11 cellular contexts compared by ENCODE assay signal in genomic region chr2:190413421-190413820, GRCh38. TPM values are rescaled to one million over a fixed set of nuclear protein-coding genes. Genes with fewer than 3 reads are reported as not detected.
DNase-seq lines count a peak whose midpoint lies in the region; ATAC-seq and TF ChIP-seq lines count a peak whose summit lies in the region.
"Had no signal": no experiment of that assay in that cellular context is flagged by ENCODE, and none has a peak within 500 bp of the region (broad histone marks: within the 10 kb centered on the region; RNA-seq: fewer than 3 reads in every experiment).

No MANE protein-coding gene starts in this region.

- H3K9me3 ChIP-seq in Karpas-422 (ENCODE audit: low read length): no peaks in the 10 kb centered on the region

- DNase-seq in GM12865 (ENCODE audit: low read depth): peak; percentile 26
- peak; percentile 52 for DNase-seq in Karpas-422
- DNase-seq in activated naive CD8-positive, alpha-beta T cell treated with anti-CD3 and anti-CD28 coated beads, Interleukin-2, amount 10 ng/mL, durations not matched to agents 7 days and 5 days: no peak
- no peak for DNase-seq in natural killer cell
- no peak for DNase-seq in NAMALWA (ENCODE audit: low spot score)
- DNase-seq in NCI-H1417 treated with DMSO at 0.1 percent for 48 hours (lab: John Stamatoyannopoulos, UW): no peak
- DNase-seq in NCI-H1436 (lab: John Stamatoyannopoulos, UW): no peak
- DNase-seq: cortex of kidney, GF-D8, NCI-H524 treated with DMSO at 0.1 percent for 48 hours had no signal

- H3K36me3 Mint-ChIP-seq in activated naive CD8-positive, alpha-beta T cell treated with anti-CD3 and anti-CD28 coated beads, Interleukin-2, amount 10 ng/mL, durations not matched to agents 7 days and 5 days: peaks cover 14% of the 10 kb centered on the region
- H3K36me3 Mint-ChIP-seq in natural killer cell: no peaks in the 10 kb centered on the region

- H3K4me1 ChIP-seq in Karpas-422 (ENCODE audit: low read length): peaks cover 66% of the 10 kb centered on the region

- H3K79me2 ChIP-seq in Karpas-422 (ENCODE audit: low read length): peaks cover 88% of the 10 kb centered on the region

- intact Hi-C loops in natural killer cell (cut with micrococcal nuclease): no loop called here

- POLR2A ChIA-PET in activated naive CD8-positive, alpha-beta T cell treated with anti-CD3 and anti-CD28 coated beads, Interleukin-2, amount 10 ng/mL, durations not matched to agents 7 days and 5 days (lab: Charles Lee): no interaction called here

- H3K4me3 Mint-ChIP-seq in activated naive CD8-positive, alpha-beta T cell treated with anti-CD3 and anti-CD28 coated beads, Interleukin-2, amount 10 ng/mL, durations not matched to agents 7 days and 5 days: peak overlapping the region; percentile 29
- no peak overlapping the region for H3K4me3 Mint-ChIP-seq in natural killer cell

- peak overlapping the region; percentile 32 for H3K4me2 ChIP-seq in Karpas-422 (ENCODE audit: low read depth, low read length, poor library complexity, severe bottlenecking)

- no peak for ATAC-seq in activated naive CD8-positive, alpha-beta T cell treated with anti-CD3 and anti-CD28 coated beads, Interleukin-2, amount 10 ng/mL, durations not matched to agents 7 days and 5 days (ENCODE audit: low read depth)
- ATAC-seq in natural killer cell (no peak), HG03521 (IDR thresholded peaks at IDR 0.05; ENCODE audit: unreplicated experiment) (no peak)

- H4K20me1 ChIP-seq in Karpas-422 (ENCODE audit: insufficient read depth, low read depth, low read length): no peaks in the 10 kb centered on the region

- no peaks in the 10 kb centered on the region for H3K9me2 ChIP-seq in Karpas-422 (replicated peaks; ENCODE audit: insufficient read depth, low read length)

- H3K4me1 Mint-ChIP-seq in activated naive CD8-positive, alpha-beta T cell treated with anti-CD3 and anti-CD28 coated beads, Interleukin-2, amount 10 ng/mL, durations not matched to agents 7 days and 5 days: peaks cover 51% of the 10 kb centered on the region
- peaks cover 37 to 46% of the 10 kb centered on the region in 2 donors for H3K4me1 Mint-ChIP-seq in natural killer cell

- TF ChIP-seq CTCF in GM12865 (IDR thresholded peaks at IDR 0.05; ENCODE audit: insufficient read depth, low read depth, low read length, missing control alignments): no peak
- no peak for TF ChIP-seq CTCF in natural killer cell (IDR thresholded peaks at IDR 0.05)

- H2AFZ ChIP-seq in Karpas-422 (ENCODE audit: low read length): no peak overlapping the region

- peak overlapping the region; percentile 44 for H3K27ac Mint-ChIP-seq in activated naive CD8-positive, alpha-beta T cell treated with anti-CD3 and anti-CD28 coated beads, Interleukin-2, amount 10 ng/mL, durations not matched to agents 7 days and 5 days
- H3K27ac Mint-ChIP-seq in natural killer cell: peak overlapping the region; percentile 7 to 71

- H3K27me3 Mint-ChIP-seq in activated naive CD8-positive, alpha-beta T cell treated with anti-CD3 and anti-CD28 coated beads, Interleukin-2, amount 10 ng/mL, durations not matched to agents 7 days and 5 days: no peaks in the 10 kb centered on the region
- no peaks in the 10 kb centered on the region for H3K27me3 Mint-ChIP-seq in natural killer cell (ENCODE audit: low read depth in 2 of 2)

- H3K9me3 Mint-ChIP-seq in activated naive CD8-positive, alpha-beta T cell treated with anti-CD3 and anti-CD28 coated beads, Interleukin-2, amount 10 ng/mL, durations not matched to agents 7 days and 5 days: no peaks in the 10 kb centered on the region
- H3K9me3 Mint-ChIP-seq in natural killer cell: no peaks in the 10 kb centered on the region

- H3K27ac ChIP-seq in Karpas-422 (ENCODE audit: low read length): 0 out of 2 replicates have a peak overlapping the region, but pooled peaks have one; percentile 8

- H3K4me3 ChIP-seq in GM12865 (ENCODE audit: low read depth, low read length): no peak overlapping the region
- no peak overlapping the region for H3K4me3 ChIP-seq in Karpas-422 (ENCODE audit: low read length)

- no peaks in the 10 kb centered on the region for H3K27me3 ChIP-seq in Karpas-422 (ENCODE audit: low read length)

- H3K9ac ChIP-seq in Karpas-422 (ENCODE audit: low read length): 0 out of 2 replicates have a peak overlapping the region, but pooled peaks have one; percentile 1

- no peaks in the 10 kb centered on the region for H3K36me3 ChIP-seq in Karpas-422 (ENCODE audit: insufficient read depth, low read length)

RNA-seq across cellular contexts. Expression of gene MFSD6, which starts 5.3 kb away (rescaled TPM):
- 65.5 and 65.9 TPM in 2 replicates for total RNA-seq in Karpas-422 (2014; rRNA removed; shearing (Covaris generic); ENCODE audit: low replicate concordance)
- total RNA-seq in activated naive CD8-positive, alpha-beta T cell treated with anti-CD3 and anti-CD28 coated beads, Interleukin-2, amount 10 ng/mL, durations not matched to agents 7 days and 5 days: 10 to 100 TPM; 51.3 to 56.7 TPM
- total RNA-seq in natural killer cell: 10 to 100 TPM; 36.7 to 50.5 (median 48.0) TPM

Comparison
In these comparisons a context has a peak if more than half of its experiments do, and no peak if none do; other contexts are left out.
1. DNase-seq: peak in GM12865 (single experiment) and Karpas-422 (single experiment); none in activated naive CD8-positive, alpha-beta T cell treated with anti-CD3 and anti-CD28 coated beads, Interleukin-2, amount 10 ng/mL, durations not matched to agents 7 days and 5 days (single experiment), natural killer cell (single experiment), NAMALWA (single experiment), NCI-H1417 treated with DMSO at 0.1 percent for 48 hours (single experiment) and NCI-H1436 (single experiment).